Comparison of ENCODE assay signal across 18 cellular contexts in genomic region chr13:41791056-41791455, GRCh38.
"Had no signal": no experiment of that assay in that cellular context is flagged by ENCODE, and none has a peak within 500 bp of the region (broad histone marks: within the 10 kb centered on the region; RNA-seq: fewer than 3 reads in every experiment).

No MANE protein-coding gene starts in this region.

- H3K36me3 ChIP-seq: colonic mucosa, esophagus muscularis mucosa, neural progenitor cell, pancreas, thyroid gland had no signal

- DNase-seq: activated CD4-positive, alpha-beta T cell treated with anti-CD3 and anti-CD28 coated beads for 1 hour; activated CD4-positive, alpha-beta T cell treated with anti-CD3 and anti-CD28 coated beads, Interleukin-2, amount 50 U/mL, for 48 hours; activated naive CD4-positive, alpha-beta T cell treated with anti-CD3 and anti-CD28 coated beads, Interleukin-2, amount 10 ng/mL, durations not matched to agents 7 days and 5 days; activated T-cell treated with anti-CD3 and anti-CD28 coated beads, Interleukin-2, amount 50 U/mL, for 1 hour; colonic mucosa; heart right ventricle; left colon; naive B cell; pancreas; stimulated activated CD4-positive, alpha-beta T cell treated with anti-CD3 and anti-CD28 coated beads, Interleukin-12 subunit alpha, Interleukin-12 subunit beta, amount 100 ng/mL, for 4 hours; stimulated activated CD4-positive, alpha-beta T cell treated with anti-CD3 and anti-CD28 coated beads, Interleukin-2, amount 100 ng/mL, for 24 hours; thyroid gland had no signal

- H3K9me3 ChIP-seq: colonic mucosa, esophagus muscularis mucosa, gastroesophageal sphincter, heart right ventricle, pancreas, thyroid gland had no signal

- H3K4me1 ChIP-seq: colonic mucosa, gastroesophageal sphincter, pancreas, thyroid gland had no signal

- ATAC-seq: gastroesophageal sphincter, heart right ventricle, left colon, pancreas, sciatic nerve had no signal

- H3K4me3 ChIP-seq: colonic mucosa, esophagus muscularis mucosa, gastroesophageal sphincter, heart right ventricle, lung, neural progenitor cell, pancreas, thyroid gland had no signal

- FAIRE-seq: urothelium cell line had no signal
